In genomic region chr2:42105330-42106256, GRCh38 we compare ENCODE assay signal across 7 cellular contexts. TPM values are rescaled to one million over a fixed set of nuclear protein-coding genes. Genes with fewer than 3 reads are reported as not detected.
DNase-seq lines count a peak whose midpoint lies in the region; ATAC-seq and TF ChIP-seq lines count a peak whose summit lies in the region.

No MANE protein-coding gene starts in this region.

- peak overlapping the region in 1 of 2 donors; percentile 43 for H3K9ac ChIP-seq in colonic mucosa (ENCODE audit: low read depth in 2 of 2, low read length in 2 of 2)
- no peak overlapping the region for H3K9ac ChIP-seq in rectal smooth muscle tissue (ENCODE audit: low read length)

- intact Hi-C loops in colonic mucosa (cut with DNase I): no loop called here

- H3K9me3 ChIP-seq in colonic mucosa: no peaks in the 10 kb centered on the region

- no peak for TF ChIP-seq CTCF in colonic mucosa (IDR thresholded peaks at IDR 0.05)

- no peaks in the 10 kb centered on the region for H3K27me3 ChIP-seq in colonic mucosa
- H3K27me3 ChIP-seq in rectal smooth muscle tissue (ENCODE audit: control insufficient read depth, insufficient read depth, low read length): no peaks in the 10 kb centered on the region

- H3K4me1 ChIP-seq in colonic mucosa (peaks cover 7% of the 10 kb centered on the region), rectal smooth muscle tissue (ENCODE audit: control insufficient read depth, insufficient read depth, low read length) (peaks cover 11% of the 10 kb centered on the region)

- H3K36me3 ChIP-seq in colonic mucosa: no peaks in the 10 kb centered on the region
- no peaks in the 10 kb centered on the region for H3K36me3 ChIP-seq in rectal smooth muscle tissue (ENCODE audit: control insufficient read depth, insufficient read depth, low read length)

- ATAC-seq in GM19324 (IDR thresholded peaks at IDR 0.05; ENCODE audit: low FRiP score, unreplicated experiment) (peak; percentile 43), HG03108 (IDR thresholded peaks at IDR 0.05; ENCODE audit: unreplicated experiment) (peak; percentile 48)

- peak overlapping the region; percentile 62 for H3K27ac ChIP-seq in colonic mucosa
- no peak overlapping the region for H3K27ac ChIP-seq in rectal smooth muscle tissue (ENCODE audit: low read depth, low read length)

- DNase-seq in T-helper 2 cell (peak; percentile 41 to 96 (median 70)), colonic mucosa (peak; percentile 59), A172 (ENCODE audit: low spot score) (no peak), inferior parietal cortex (ENCODE audit: extremely low spot score) (no peak)

- no peak overlapping the region for H3K4me3 ChIP-seq in colonic mucosa
- peak overlapping the region; percentile 13 for H3K4me3 ChIP-seq in rectal smooth muscle tissue (ENCODE audit: low read length)

RNA-seq across cellular contexts. Expression of gene PKDCC, which starts 57.8 kb away (rescaled TPM):
- total RNA-seq in colonic mucosa: 100 to 1,000 TPM in 1 of 2 donors, 10 to 100 TPM in 1; 61.3 to 125 TPM
- total RNA-seq in A172 (2014; rRNA removed; shearing (Covaris generic)): 4.8 and 6.4 TPM in 2 replicates

Comparison
In these comparisons a context has a peak if more than half of its experiments do, and no peak if none do; other contexts are left out.
1. DNase-seq: peak in T-helper 2 cell (5 of 5) and colonic mucosa (single experiment); none in A172 (single experiment) and inferior parietal cortex (single experiment).